8 cellular contexts compared by ENCODE assay signal in the genomic region with DNA sequence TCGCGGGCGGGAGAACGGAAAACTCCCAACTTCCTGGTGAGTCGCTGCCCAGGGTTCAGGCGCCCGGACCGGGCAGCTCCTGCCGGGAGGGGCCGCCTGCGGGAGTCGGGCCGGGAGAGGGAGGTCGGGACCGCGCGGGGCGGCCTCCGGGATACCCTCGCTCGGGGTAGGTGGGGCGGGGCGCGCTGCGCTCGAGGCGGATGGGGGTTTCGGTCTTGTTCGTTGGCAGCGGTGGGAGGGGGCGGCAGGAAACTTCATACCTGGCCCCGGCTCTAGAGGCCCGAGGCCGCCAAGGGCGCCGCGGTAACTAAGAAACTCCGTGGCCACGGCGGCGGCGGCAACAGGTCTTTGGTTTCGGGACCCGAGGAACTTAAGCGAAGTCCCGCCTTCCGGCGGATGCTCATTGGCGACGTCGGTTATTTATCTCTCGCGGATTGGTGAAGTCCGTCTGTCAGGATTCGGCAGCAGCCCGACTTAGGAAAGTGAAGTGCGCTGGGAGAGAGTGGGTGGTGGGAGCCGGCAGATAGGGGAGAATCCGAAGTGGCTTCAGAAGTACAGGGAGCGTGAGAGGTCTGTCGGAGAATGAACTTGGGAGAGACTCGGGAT. TPM values are rescaled to one million over a fixed set of nuclear protein-coding genes. Genes with fewer than 3 reads are reported as not detected.
DNase-seq lines count a peak whose midpoint lies in the region; ATAC-seq and TF ChIP-seq lines count a peak whose summit lies in the region.

No MANE protein-coding gene starts in this region.

- no peaks in the 10 kb centered on the region for H3K36me3 ChIP-seq in kidney epithelial cell (ENCODE audit: control insufficient read depth, insufficient read depth, low read length)

- H3K4me3 ChIP-seq in AG10803 (ENCODE audit: low read length) (peak overlapping the region; percentile 97), kidney epithelial cell (ENCODE audit: low read depth, low read length) (peak overlapping the region; percentile 94)

- DNase-seq in AG10803 (ENCODE audit: low read depth) = peak; percentile 90
- DNase-seq in NCI-H446 (lab: John Stamatoyannopoulos, UW) = peak; percentile 85 to 95
- peak; percentile 61 to 73 for DNase-seq in activated CD4-positive, alpha-beta T cell treated with anti-CD3 and anti-CD28 coated beads for 24 hours (ENCODE audit: low read depth in 2 of 2)
- DNase-seq in cerebellum (ENCODE audit: low spot score) = peak; percentile 66
- DNase-seq in kidney epithelial cell (ENCODE audit: low read depth) = peak; percentile 86
- peak; percentile 59 to 64 for DNase-seq in stimulated activated CD4-positive, alpha-beta T cell treated with anti-CD3 and anti-CD28 coated beads, Interleukin-15, amount 100 ng/mL, for 1 hour (ENCODE audit: low read depth in 1 of 2, low spot score in 1 of 2)

- peak; percentile 50 for ATAC-seq in GM19035 (IDR thresholded peaks at IDR 0.05; ENCODE audit: unreplicated experiment)
- peak; percentile 36 for ATAC-seq in HG03378 (IDR thresholded peaks at IDR 0.05; ENCODE audit: unreplicated experiment)

- TF ChIP-seq CTCF in AG10803 (conservative IDR thresholded peaks at IDR 0.05; ENCODE audit: low read length) (no peak), kidney epithelial cell (IDR thresholded peaks at IDR 0.05; ENCODE audit: insufficient read depth, low read length, poor library complexity, severe bottlenecking) (no peak)

- no peaks in the 10 kb centered on the region for H3K27me3 ChIP-seq in kidney epithelial cell (ENCODE audit: control insufficient read depth, insufficient read depth, low read length)

RNA-seq across cellular contexts. Expression of a gene that starts 0.5 kb away (rescaled TPM):
- 20.4 TPM for total RNA-seq in cerebellum
- total RNA-seq in kidney epithelial cell = 27.7 and 30.0 TPM in 2 replicates

Comparison
In these comparisons a context has a peak if more than half of its experiments do, and no peak if none do; other contexts are left out.
1. Peak in every context shown above with its lines: DNase-seq, ATAC-seq and H3K4me3 ChIP-seq.